ENCODE assay signal across 8 cellular contexts in genomic region chr16:3400779-3401688, GRCh38.
DNase-seq lines count a peak whose midpoint lies in the region; ATAC-seq lines count a peak whose summit lies in the region.

TSS of gene ZNF174 (plus strand) at chr16:3401215. CDS start at chr16:3402005, 790 bp downstream.
TSS of gene ZSCAN32 (minus strand) at chr16:3401004. CDS start at chr16:3397557, 3,447 bp downstream.

- DNase-seq in CMK (ENCODE audit: low read depth) (peak; percentile 97), HS-27A (ENCODE audit: low read depth) (peak; percentile 93), NK-92 (lab: John Stamatoyannopoulos, UW; ENCODE audit: unreplicated experiment) (peak; percentile 84), medulla oblongata (ENCODE audit: extremely low spot score) (peak; percentile 99)
- DNase-seq in activated CD8-positive, alpha-beta memory T cell treated with anti-CD3 and anti-CD28 coated beads for 1 hour (ENCODE audit: extremely low read depth in 1 of 2, low read depth in 1 of 2), result peak; percentile 95
- peak; percentile 95 for DNase-seq in effector CD8-positive, alpha-beta T cell (lab: John Stamatoyannopoulos, UW)
- peak; percentile 96 for DNase-seq in stimulated activated CD8-positive, alpha-beta memory T cell treated with anti-CD3 and anti-CD28 coated beads, Interleukin-12 subunit alpha, Interleukin-12 subunit beta, amount 100 ng/mL, for 1 hour (ENCODE audit: low read depth)

- ATAC-seq in GM19467 (IDR thresholded peaks at IDR 0.05; ENCODE audit: unreplicated experiment), result peak; percentile 97

Comparison
In these comparisons a context has a peak if more than half of its experiments do, and no peak if none do; other contexts are left out.
1. Peak in every context shown above with its lines: DNase-seq and ATAC-seq.